Comparison of ENCODE assay signal across 31 cellular contexts in genomic region chr6:133423242-133423641, GRCh38.
"Had no signal": no experiment of that assay in that cellular context is flagged by ENCODE, and none has a peak within 500 bp of the region (broad histone marks: within the 10 kb centered on the region; RNA-seq: fewer than 3 reads in every experiment).

No MANE protein-coding gene starts in this region.

- H3K4me3 Mint-ChIP-seq: immature natural killer cell; naive thymus-derived CD8-positive, alpha-beta T cell; nephron; neural progenitor cell; stimulated activated memory B cell treated with anti-CD40 and anti-IgM and Interleukin-4, amounts not matched to agents 10 μg/mL and 1 μg/mL and 100 μg/mL, for 72 hours; stimulated activated naive CD8-positive, alpha-beta T cell treated with anti-CD3 and anti-CD28 coated beads, Interleukin-15, amount 100 ng/mL, for 72 hours; type B pancreatic cell had no signal

- H3K27ac ChIP-seq: heart left ventricle, lower lobe of right lung, neural progenitor cell, neutrophil, ovary, prostate gland, sigmoid colon, tibial nerve, vagina had no signal

- H3K4me3 ChIP-seq: heart left ventricle, lower lobe of right lung, neural progenitor cell, ovary, prostate gland, sigmoid colon, smooth muscle cell, tibial nerve, vagina had no signal

- H3K4me1 ChIP-seq: heart left ventricle, lower lobe of right lung, neural progenitor cell, prostate gland, sigmoid colon, tibial nerve, vagina had no signal

- H3K36me3 ChIP-seq: heart left ventricle, lower lobe of right lung, neural progenitor cell, neutrophil, ovary, prostate gland, sigmoid colon, tibial nerve, vagina had no signal

- H3K27me3 ChIP-seq: heart left ventricle, neural progenitor cell, neutrophil, ovary, sigmoid colon, tibial nerve, vagina had no signal

- ATAC-seq: left ventricle myocardium superior; lower lobe of right lung; naive thymus-derived CD8-positive, alpha-beta T cell had no signal

- DNase-seq: heart left ventricle; hypothalamus; immature natural killer cell; kidney; left ventricle myocardium superior; lower lobe of right lung; mammary epithelial cell; mesenchymal stem cell; naive thymus-derived CD8-positive, alpha-beta T cell; occipital lobe; ovary; posterior cingulate gyrus; retina; right cardiac atrium; sigmoid colon; stimulated activated CD4-positive, alpha-beta T cell treated with anti-CD3 and anti-CD28 coated beads, Interleukin-1b, Interleukin-23, amount 100 ng/mL, for 48 hours; stimulated activated CD4-positive, alpha-beta T cell treated with anti-CD3 and anti-CD28 coated beads, Interleukin-2, amount 100 ng/mL, for 48 hours; stimulated activated CD4-positive, alpha-beta T cell treated with anti-CD3 and anti-CD28 coated beads, Interleukin-4, amount 100 ng/mL, for 4 hours; stimulated activated CD8-positive, alpha-beta memory T cell treated with anti-CD3 and anti-CD28 coated beads, Interleukin-4, amount 100 ng/mL, for 48 hours; stimulated activated naive CD4-positive, alpha-beta T cell treated with Interleukin-2 at 50 U/mL for 16 hours; stimulated activated naive CD8-positive, alpha-beta T cell treated with anti-CD3 and anti-CD28 coated beads, Interleukin-15, amount 100 ng/mL, for 72 hours; substantia nigra had no signal

- H3K4me1 Mint-ChIP-seq: immature natural killer cell; naive thymus-derived CD8-positive, alpha-beta T cell; stimulated activated memory B cell treated with anti-CD40 and anti-IgM and Interleukin-4, amounts not matched to agents 10 μg/mL and 1 μg/mL and 100 μg/mL, for 72 hours; stimulated activated naive CD8-positive, alpha-beta T cell treated with anti-CD3 and anti-CD28 coated beads, Interleukin-15, amount 100 ng/mL, for 72 hours had no signal

- H3K9me3 ChIP-seq: heart left ventricle, lower lobe of right lung, neutrophil, ovary, prostate gland, sigmoid colon, tibial nerve, vagina had no signal

- H3K27me3 Mint-ChIP-seq: stimulated activated memory B cell treated with anti-CD40 and anti-IgM and Interleukin-4, amounts not matched to agents 10 μg/mL and 1 μg/mL and 100 μg/mL, for 72 hours; stimulated activated naive CD8-positive, alpha-beta T cell treated with anti-CD3 and anti-CD28 coated beads, Interleukin-15, amount 100 ng/mL, for 72 hours; type B pancreatic cell had no signal

- H3K27ac Mint-ChIP-seq: immature natural killer cell; naive thymus-derived CD8-positive, alpha-beta T cell; nephron; neural progenitor cell; stimulated activated memory B cell treated with anti-CD40 and anti-IgM and Interleukin-4, amounts not matched to agents 10 μg/mL and 1 μg/mL and 100 μg/mL, for 72 hours; stimulated activated naive CD8-positive, alpha-beta T cell treated with anti-CD3 and anti-CD28 coated beads, Interleukin-15, amount 100 ng/mL, for 72 hours; type B pancreatic cell had no signal

- H3K9me3 Mint-ChIP-seq: nephron; stimulated activated memory B cell treated with anti-CD40 and anti-IgM and Interleukin-4, amounts not matched to agents 10 μg/mL and 1 μg/mL and 100 μg/mL, for 72 hours; stimulated activated naive CD8-positive, alpha-beta T cell treated with anti-CD3 and anti-CD28 coated beads, Interleukin-15, amount 100 ng/mL, for 72 hours had no signal

- H3K36me3 Mint-ChIP-seq: immature natural killer cell; naive thymus-derived CD8-positive, alpha-beta T cell; neural progenitor cell; stimulated activated memory B cell treated with anti-CD40 and anti-IgM and Interleukin-4, amounts not matched to agents 10 μg/mL and 1 μg/mL and 100 μg/mL, for 72 hours had no signal
